ENCODE assay signal across 9 cellular contexts in genomic region chr1:88891318-88892145, GRCh38. TPM values are rescaled to one million over a fixed set of nuclear protein-coding genes. Genes with fewer than 3 reads are reported as not detected.
DNase-seq lines count a peak whose midpoint lies in the region; ATAC-seq, FAIRE-seq and TF ChIP-seq lines count a peak whose summit lies in the region.
"Had no signal": no experiment of that assay in that cellular context is flagged by ENCODE, and none has a peak within 500 bp of the region (broad histone marks: within the 10 kb centered on the region; RNA-seq: fewer than 3 reads in every experiment).

Gene GTF2B (minus strand): TSS chr1:88891567. CDS start chr1:88891499, 68 bp downstream.

- peak within 1 kb of the TSS; percentile 94 for H3K9ac ChIP-seq in keratinocyte (ENCODE audit: control insufficient read depth, extremely low read depth, insufficient read depth, low read length)

- H3K27ac ChIP-seq in keratinocyte (ENCODE audit: control insufficient read depth, insufficient read depth, low read length) = peak within 1 kb of the TSS; percentile 89

- peak within 1 kb of the TSS; percentile 87 to 96 (median 89) for H3K4me3 ChIP-seq in keratinocyte (ENCODE audit: control insufficient read depth in 2 of 3, extremely low read depth in 1 of 3, insufficient read depth in 2 of 3, low read depth in 1 of 3, low read length in 3 of 3)

- H3K4me1 ChIP-seq in keratinocyte (ENCODE audit: control insufficient read depth, extremely low read depth, insufficient read depth, low read length) = peaks cover 14% of the 10 kb centered on the region

- peaks cover 3% of the 10 kb centered on the region for H4K20me1 ChIP-seq in keratinocyte (ENCODE audit: control insufficient read depth, extremely low read depth, insufficient read depth, low read length)

- ATAC-seq in GM19035 (IDR thresholded peaks at IDR 0.05; ENCODE audit: unreplicated experiment) = peak; percentile 93
- ATAC-seq in HG03354 (IDR thresholded peaks at IDR 0.05; ENCODE audit: poor library complexity, severe bottlenecking, unreplicated experiment) = peak; percentile 96

- H2AFZ ChIP-seq in keratinocyte (ENCODE audit: control insufficient read depth, low read length) = peak within 1 kb of the TSS; percentile 70

- H3K4me2 ChIP-seq in keratinocyte (ENCODE audit: control insufficient read depth, extremely low read depth, insufficient read depth, low read depth, low read length) = peak within 1 kb of the TSS; percentile 98

- FAIRE-seq in keratinocyte (lab: Jason Lieb, UNC) = peak; percentile 97
- FAIRE-seq: colon had no signal

- H3K79me2 ChIP-seq in keratinocyte (ENCODE audit: control insufficient read depth, insufficient read depth, low read length) = peaks cover 40% of the 10 kb centered on the region

- H3K9me1 ChIP-seq in keratinocyte (ENCODE audit: control insufficient read depth, extremely low read depth, insufficient read depth, low read length) = no peaks in the 10 kb centered on the region

- no peaks in the 10 kb centered on the region for H3K9me3 ChIP-seq in keratinocyte (ENCODE audit: control insufficient read depth, low read depth, low read length)

- no peaks in the 10 kb centered on the region for H3K27me3 ChIP-seq in keratinocyte (ENCODE audit: control insufficient read depth, extremely low read depth, insufficient read depth, low read length)

- DNase-seq in AG09319 (ENCODE audit: extremely low read depth, low read depth) (peak; percentile 91), NCI-H460 (ENCODE audit: extremely low read depth, low read depth) (peak; percentile 92), cerebellar nuclear complex (lab: John Stamatoyannopoulos, UW) (peak; percentile 17 to 69), keratinocyte (ENCODE audit: low read depth, low spot score) (peak; percentile 66)
- DNase-seq in activated CD4-positive, CD25-positive, alpha-beta regulatory T cell treated with anti-CD3 and anti-CD28 coated beads, Interleukin-2, amount 50 U/mL, for 72 hours = peak; percentile 88
- peak; percentile 80 to 84 for DNase-seq in stimulated activated CD4-positive, alpha-beta T cell treated with anti-CD3 and anti-CD28 coated beads, Interleukin-15, amount 100 ng/mL, for 1 hour (ENCODE audit: low read depth in 1 of 2, low spot score in 1 of 2)

- H3K36me3 ChIP-seq in keratinocyte (ENCODE audit: control insufficient read depth in 2 of 2, extremely low read depth in 1 of 2, insufficient read depth in 2 of 2, low read length in 2 of 2) = no peaks in the 10 kb centered on the region

- dilution Hi-C loops in keratinocyte (cut with MboI; ENCODE audit: extremely low pct_ligation_motif_present, low sequenced_read_pairs) = no loop called here

- no peak for TF ChIP-seq CTCF in AG09319 (IDR thresholded peaks at IDR 0.05; ENCODE audit: low read depth, low read length)
- TF ChIP-seq CTCF in keratinocyte (optimal IDR thresholded peaks at IDR 0.05 in 1 of 3, IDR thresholded peaks at IDR 0.05 in 1 of 3, conservative IDR thresholded peaks at IDR 0.05 in 1 of 3; ENCODE audit: extremely low read depth in 1 of 3, insufficient read depth in 2 of 3, low read length in 3 of 3) = no peak

RNA-seq across cellular contexts. Expression of gene GTF2B, which starts in this region (rescaled TPM):
- 33.8 and 36.2 TPM in 2 replicates for total RNA-seq in NCI-H460 (2014; rRNA removed; shearing (Covaris generic))
- 19.7 and 21.9 TPM in 2 replicates for polyA plus RNA-seq in NCI-H460 (2014; cell fraction: nucleus; rRNA removed)
- 41.4 to 63.8 TPM (median 42.1 TPM) in 3 replicates for polyA plus RNA-seq in keratinocyte
- polyA plus RNA-seq in keratinocyte (2011; ENCODE audit: low read depth) = 107 TPM
- 23.4 and 47.0 TPM in 2 replicates for polyA plus RNA-seq in keratinocyte (2011; cell fraction: cytosol; rRNA removed)
- polyA plus RNA-seq in keratinocyte (2011; cell fraction: nucleus; rRNA removed) = 38.7 and 50.6 TPM in 2 replicates
- 30.4 and 52.4 TPM in 2 replicates for polyA plus RNA-seq in keratinocyte (2012; ENCODE audit: low replicate concordance)
- polyA minus RNA-seq in keratinocyte = 6.0 to 30.8 TPM (median 19.9 TPM) in 3 replicates
- 31.7 TPM for polyA minus RNA-seq in keratinocyte (2011; cell fraction: cytosol; rRNA and poly(A)+ RNA removed)
- polyA minus RNA-seq in keratinocyte (2011; cell fraction: nucleus; rRNA and poly(A)+ RNA removed) = 17.5 and 23.7 TPM in 2 replicates

Comparison
In these comparisons a context has a peak if more than half of its experiments do, and no peak if none do; other contexts are left out.
1. Peak in every context shown above with its lines: DNase-seq, ATAC-seq, H3K4me3 ChIP-seq and H3K27ac ChIP-seq.